8 cellular contexts compared by ENCODE assay signal in the genomic region with DNA sequence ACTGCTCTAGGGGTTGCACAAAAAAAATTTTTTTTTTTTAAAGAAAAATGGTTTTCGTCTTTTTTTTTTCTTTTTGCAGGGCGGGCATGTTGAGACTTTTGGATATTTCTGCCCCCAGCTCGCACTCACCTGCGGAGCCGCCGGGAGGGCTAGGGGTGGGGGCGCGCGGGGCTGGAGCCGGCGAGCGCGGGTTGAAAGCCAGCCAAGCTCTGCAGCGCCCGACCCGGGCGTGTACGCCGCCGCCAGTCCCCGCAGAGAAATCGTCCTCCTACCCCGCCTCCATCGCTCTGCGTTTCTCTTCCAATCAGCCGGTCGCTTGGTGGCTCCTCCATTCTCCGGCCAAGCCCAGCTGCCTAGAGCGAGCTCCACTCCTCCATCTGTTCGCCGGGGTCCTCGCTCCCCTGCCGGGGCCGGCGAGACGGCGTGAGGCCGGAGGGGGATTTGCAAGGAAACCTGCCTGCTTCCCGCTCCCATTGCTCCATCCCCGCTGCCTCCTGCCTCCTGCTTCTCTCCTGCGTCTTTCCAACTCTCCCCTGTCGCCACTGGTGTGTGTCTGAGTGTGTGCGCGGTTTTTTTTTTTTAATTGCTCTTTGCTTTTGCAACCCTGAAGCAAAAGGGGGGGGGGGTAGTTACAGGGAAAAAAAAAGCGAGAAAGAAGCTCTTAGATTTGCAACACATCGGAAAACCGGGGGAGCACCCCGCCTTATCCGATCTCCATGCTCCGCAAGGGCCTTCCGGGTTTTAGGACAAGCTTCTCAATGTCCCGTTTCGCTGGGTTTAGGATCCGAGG. TPM values are rescaled to one million over a fixed set of nuclear protein-coding genes. Genes with fewer than 3 reads are reported as not detected.
A peak's percentile ranks its signal among the peaks of the same experiment; 100 is the strongest.
DNase-seq lines count a peak whose midpoint lies in the region; ATAC-seq and TF ChIP-seq lines count a peak whose summit lies in the region.

No MANE protein-coding gene starts in this region.

- no peak for ATAC-seq in GM21576 (IDR thresholded peaks at IDR 0.05; ENCODE audit: unreplicated experiment)
- ATAC-seq in GM18519 (IDR thresholded peaks at IDR 0.05; ENCODE audit: low FRiP score, unreplicated experiment), result no peak

- intact Hi-C loops in left ventricle myocardium inferior (cut with micrococcal nuclease), result no loop called here

- peak overlapping the region; percentile 72 for H3K4me3 ChIP-seq in GM12865 (ENCODE audit: low read depth, low read length)
- H3K4me3 ChIP-seq in left ventricle myocardium inferior, result peak overlapping the region; percentile 84

- no peaks in the 10 kb centered on the region for H3K27me3 ChIP-seq in left ventricle myocardium inferior (ENCODE audit: low read depth)

- no peak for TF ChIP-seq CTCF in GM12865 (IDR thresholded peaks at IDR 0.05; ENCODE audit: insufficient read depth, low read depth, low read length, missing control alignments)
- TF ChIP-seq CTCF in left ventricle myocardium inferior (IDR thresholded peaks at IDR 0.05; ENCODE audit: borderline replicate concordance), result peak; percentile 27

- peaks cover 12% of the 10 kb centered on the region for H3K36me3 ChIP-seq in left ventricle myocardium inferior

- H3K4me1 ChIP-seq in left ventricle myocardium inferior, result peaks cover 65% of the 10 kb centered on the region

- peak; percentile 86 for DNase-seq in GM12865 (ENCODE audit: low read depth)
- peak; percentile 76 for DNase-seq in NCI-H146 treated with DMSO at 0.1 percent for 48 hours (lab: John Stamatoyannopoulos, UW; ENCODE audit: unreplicated experiment)
- peak; percentile 53 for DNase-seq in T follicular helper cell (ENCODE audit: low read depth)
- DNase-seq in amygdala (lab: John Stamatoyannopoulos, UW), result peak in 53 of 56 donors; percentile 18 to 82 (median 66)
- DNase-seq in left ventricle myocardium inferior, result peak; percentile 85
- DNase-seq in pons (ENCODE audit: low spot score), result peak; percentile 77

- no peaks in the 10 kb centered on the region for H3K9me3 ChIP-seq in left ventricle myocardium inferior (replicated peaks)

- H3K27ac ChIP-seq in left ventricle myocardium inferior (replicated peaks), result peak overlapping the region; percentile 100

RNA-seq across cellular contexts. Expression of gene UBTF, which starts 1.8 kb away (rescaled TPM):
- 53.9 TPM for total RNA-seq in left ventricle myocardium inferior

RNA-seq across cellular contexts. Expression of gene ATXN7L3, which starts 21.6 kb away (rescaled TPM):
- total RNA-seq in left ventricle myocardium inferior, result 28.7 TPM

RNA-seq across cellular contexts. Expression of gene TMUB2, which starts 34.5 kb away (rescaled TPM):
- total RNA-seq in left ventricle myocardium inferior, result 20.9 TPM

RNA-seq across cellular contexts. Expression of gene SLC4A1, which starts 46.7 kb away (rescaled TPM):
- total RNA-seq in left ventricle myocardium inferior, result not detected

RNA-seq across cellular contexts. Expression of gene ASB16, which starts 50.8 kb away (rescaled TPM):
- 12.9 TPM for total RNA-seq in left ventricle myocardium inferior
